9 cellular contexts compared by ENCODE assay signal in genomic region chr3:128794067-128794768, GRCh38.
DNase-seq lines count a peak whose midpoint lies in the region; ATAC-seq and FAIRE-seq lines count a peak whose summit lies in the region.
"Had no signal": no experiment of that assay in that cellular context is flagged by ENCODE, and none has a peak within 500 bp of the region (broad histone marks: within the 10 kb centered on the region; RNA-seq: fewer than 3 reads in every experiment).

No MANE protein-coding gene starts in this region.

- peaks cover 31 to 59% (median 57%) of the 10 kb centered on the region in 3 donors for H3K4me1 Mint-ChIP-seq in CD8-positive, alpha-beta memory T cell
- peaks cover 21% of the 10 kb centered on the region for H3K4me1 Mint-ChIP-seq in memory B cell

- H3K9me3 ChIP-seq in CD8-positive, alpha-beta memory T cell (ENCODE audit: low read length), result no peaks in the 10 kb centered on the region
- no peaks in the 10 kb centered on the region for H3K9me3 ChIP-seq in Karpas-422 (ENCODE audit: low read length)

- H3K27ac Mint-ChIP-seq in CD8-positive, alpha-beta memory T cell, result peak overlapping the region in 7 of 8 donors; percentile 38 to 79 (median 72)
- H3K27ac Mint-ChIP-seq in memory B cell, result peak overlapping the region; percentile 16

- H3K4me2 ChIP-seq in Karpas-422 (ENCODE audit: low read depth, low read length, poor library complexity, severe bottlenecking), result no peak overlapping the region

- no peaks in the 10 kb centered on the region for H3K27me3 ChIP-seq in CD8-positive, alpha-beta memory T cell (ENCODE audit: insufficient read depth, low read length, poor library complexity, severe bottlenecking)
- H3K27me3 ChIP-seq in Karpas-422 (ENCODE audit: low read length), result no peaks in the 10 kb centered on the region

- peaks cover 30% of the 10 kb centered on the region for H3K36me3 ChIP-seq in CD8-positive, alpha-beta memory T cell (ENCODE audit: insufficient read depth, low read length)
- H3K36me3 ChIP-seq in Karpas-422 (ENCODE audit: insufficient read depth, low read length), result peaks cover 22% of the 10 kb centered on the region

- H3K4me3 ChIP-seq in CD8-positive, alpha-beta memory T cell (ENCODE audit: low read length), result no peak overlapping the region
- no peak overlapping the region for H3K4me3 ChIP-seq in Karpas-422 (ENCODE audit: low read length)

- no peak for FAIRE-seq in GM19239 (lab: Jason Lieb, UNC)
- FAIRE-seq: endometrium had no signal

- no peaks in the 10 kb centered on the region for H3K27me3 Mint-ChIP-seq in CD8-positive, alpha-beta memory T cell
- no peaks in the 10 kb centered on the region for H3K27me3 Mint-ChIP-seq in memory B cell

- no peak overlapping the region for H3K27ac ChIP-seq in CD8-positive, alpha-beta memory T cell (ENCODE audit: low read depth, low read length)
- peak overlapping the region; percentile 27; the same call in 1 of the 2 replicates for H3K27ac ChIP-seq in Karpas-422 (ENCODE audit: low read length)

- H3K4me3 Mint-ChIP-seq in CD8-positive, alpha-beta memory T cell, result no peak overlapping the region
- no peak overlapping the region for H3K4me3 Mint-ChIP-seq in memory B cell

- H3K4me1 ChIP-seq in CD8-positive, alpha-beta memory T cell (ENCODE audit: insufficient read depth, low read length), result peaks cover 53% of the 10 kb centered on the region
- H3K4me1 ChIP-seq in Karpas-422 (ENCODE audit: low read length), result peaks cover 33% of the 10 kb centered on the region

- no peak overlapping the region for H2AFZ ChIP-seq in Karpas-422 (ENCODE audit: low read length)

- ATAC-seq in memory B cell (ENCODE audit: low read depth) (no peak), GM19351 (IDR thresholded peaks at IDR 0.05; ENCODE audit: unreplicated experiment) (no peak), GM21390 (IDR thresholded peaks at IDR 0.05; ENCODE audit: unreplicated experiment) (no peak)

- peaks cover 77% of the 10 kb centered on the region for H3K79me2 ChIP-seq in Karpas-422 (ENCODE audit: low read length)

- CTCF ChIA-PET in CD8-positive, alpha-beta memory T cell (lab: Charles Lee), result interaction anchor here (0.6 to 8.9 kb wide), 27 partner anchors 9 to 451 kb away, joined by 3 to 65 read pairs (median 4); partner anchors contain the start of genes RAB7A and RPN1

- 0 out of 2 replicates have a peak overlapping the region, but pooled peaks have one; percentile 2 for H3K9ac ChIP-seq in Karpas-422 (ENCODE audit: low read length)

- peaks cover 8 to 39% (median 11%) of the 10 kb centered on the region in 3 donors for H3K36me3 Mint-ChIP-seq in CD8-positive, alpha-beta memory T cell
- H3K36me3 Mint-ChIP-seq in memory B cell, result peaks cover 10% of the 10 kb centered on the region

- H3K9me2 ChIP-seq in Karpas-422 (replicated peaks; ENCODE audit: insufficient read depth, low read length), result no peaks in the 10 kb centered on the region

- POLR2A ChIA-PET in CD8-positive, alpha-beta memory T cell (lab: Charles Lee), result interaction anchor here (1.0 to 1.3 kb wide), 2 partner anchors 113 to 114 kb away, joined by 3 to 4 read pairs; no protein-coding TSS in a partner anchor

- H3K9me3 Mint-ChIP-seq in CD8-positive, alpha-beta memory T cell, result no peaks in the 10 kb centered on the region
- H3K9me3 Mint-ChIP-seq in memory B cell, result no peaks in the 10 kb centered on the region

- DNase-seq in CD8-positive, alpha-beta memory T cell, result no peak
- no peak for DNase-seq in Karpas-422
- peak; percentile 45 for DNase-seq in amniotic stem cell (lab: John Stamatoyannopoulos, UW)
- DNase-seq in memory B cell (ENCODE audit: low spot score in 2 of 2), result no peak
- DNase-seq in central memory CD4-positive, alpha-beta T cell, result no peak
- no peak for DNase-seq in GM19239 (ENCODE audit: insufficient read length, low spot score)

- H4K20me1 ChIP-seq in Karpas-422 (ENCODE audit: insufficient read depth, low read depth, low read length), result peaks cover 10% of the 10 kb centered on the region; the same call in 1 of the 2 replicates
